Comparison of ENCODE assay signal across 9 cellular contexts in genomic region chr18:5600376-5601071, GRCh38. TPM values are rescaled to one million over a fixed set of nuclear protein-coding genes. Genes with fewer than 3 reads are reported as not detected.
A peak's percentile ranks its signal among the peaks of the same experiment; 100 is the strongest.
DNase-seq lines count a peak whose midpoint lies in the region; ATAC-seq and TF ChIP-seq lines count a peak whose summit lies in the region.
"Had no signal": no experiment of that assay in that cellular context is flagged by ENCODE, and none has a peak within 500 bp of the region (broad histone marks: within the 10 kb centered on the region; RNA-seq: fewer than 3 reads in every experiment).

No MANE protein-coding gene starts in this region.

- H3K27me3 ChIP-seq in esophagus squamous epithelium (no peaks in the 10 kb centered on the region), smooth muscle cell (ENCODE audit: low read depth) (no peaks in the 10 kb centered on the region), tibial nerve (no peaks in the 10 kb centered on the region)

- H3K36me3 ChIP-seq in esophagus squamous epithelium: no peaks in the 10 kb centered on the region
- no peaks in the 10 kb centered on the region for H3K36me3 ChIP-seq in smooth muscle cell (ENCODE audit: low read depth)
- no peaks in the 10 kb centered on the region for H3K36me3 ChIP-seq in tibial nerve

- no peaks in the 10 kb centered on the region for H3K79me2 ChIP-seq in smooth muscle cell (ENCODE audit: low read depth)

- H3K9me3 ChIP-seq in esophagus squamous epithelium: no peaks in the 10 kb centered on the region
- H3K9me3 ChIP-seq in smooth muscle cell (replicated peaks; ENCODE audit: low read depth): no peaks in the 10 kb centered on the region
- H3K9me3 ChIP-seq in tibial nerve: no peaks in the 10 kb centered on the region

- H4K20me1 ChIP-seq in smooth muscle cell (ENCODE audit: low read depth): no peaks in the 10 kb centered on the region

- TF ChIP-seq EP300 in tibial nerve (IDR thresholded peaks at IDR 0.05): no peak

- intact Hi-C loops in esophagus squamous epithelium (cut with DNase I): no loop called here

- no peaks in the 10 kb centered on the region for H3F3A ChIP-seq in smooth muscle cell (ENCODE audit: low read depth)

- TF ChIP-seq POLR2A in esophagus squamous epithelium (IDR thresholded peaks at IDR 0.05) (no peak), tibial nerve (IDR thresholded peaks at IDR 0.05) (no peak)

- H3K9ac ChIP-seq in smooth muscle cell (ENCODE audit: low read depth): no peak overlapping the region

- H3K4me3 ChIP-seq in esophagus squamous epithelium: no peak overlapping the region
- peak overlapping the region; percentile 20 for H3K4me3 ChIP-seq in smooth muscle cell
- H3K4me3 ChIP-seq in tibial nerve: no peak overlapping the region

- no peak overlapping the region for H3K27ac ChIP-seq in esophagus squamous epithelium
- no peak overlapping the region for H3K27ac ChIP-seq in smooth muscle cell (ENCODE audit: low read depth)
- no peak overlapping the region for H3K27ac ChIP-seq in tibial nerve

- TF ChIP-seq CTCF in esophagus squamous epithelium (IDR thresholded peaks at IDR 0.05) (peak in 4 of 6 experiments; percentile 5 to 41 (median 19)), smooth muscle cell (IDR thresholded peaks at IDR 0.05; ENCODE audit: borderline replicate concordance, insufficient read depth, poor library complexity, severe bottlenecking) (peak; percentile 48), tibial nerve (IDR thresholded peaks at IDR 0.05) (peak in 2 of 5 experiments; percentile 7 to 47)

- peak overlapping the region; percentile 66 for H3K4me2 ChIP-seq in smooth muscle cell

- WGBS in esophagus squamous epithelium, 2 donors: 42 to 50% methylated on average over 4 of the region's 4 CpGs
- WGBS in smooth muscle cell (ENCODE audit: low lambda C conversion rate): 19% methylated on average over 4 of the region's 4 CpGs
- 34 to 41% methylated on average over 4 of the region's 4 CpGs for WGBS in tibial nerve, 2 donors

- no peak overlapping the region for H2AFZ ChIP-seq in smooth muscle cell (ENCODE audit: low read depth)

- H3K4me1 ChIP-seq in esophagus squamous epithelium: no peaks in the 10 kb centered on the region
- no peaks in the 10 kb centered on the region for H3K4me1 ChIP-seq in smooth muscle cell (ENCODE audit: low read depth)
- H3K4me1 ChIP-seq in tibial nerve: peaks cover 0 to 5% (median 0%) of the 10 kb centered on the region in 4 donors

- DNase-seq in NOMO-1 treated with DMSO at 0.1 percent for 48 hours (lab: John Stamatoyannopoulos, UW; ENCODE audit: unreplicated experiment): peak; percentile 41
- DNase-seq in NOMO-1 treated with dmso at 0.1 percent for 144 hours (lab: John Stamatoyannopoulos, UW; ENCODE audit: unreplicated experiment): no peak
- DNase-seq in NCI-H82 (lab: John Stamatoyannopoulos, UW): peak; percentile 6
- DNase-seq in esophagus squamous epithelium (lab: John Stamatoyannopoulos, UW): no peak
- DNase-seq in smooth muscle cell (lab: John Stamatoyannopoulos, UW; ENCODE audit: unreplicated experiment): no peak
- no peak for DNase-seq in tibial nerve (ENCODE audit: low spot score in 2 of 2)
- no peak for DNase-seq in activated naive CD4-positive, alpha-beta T cell treated with anti-CD3 and anti-CD28 coated beads, Interleukin-2, amount 50 U/mL, for 16 hours
- DNase-seq: natural killer cell had no signal

- no peak for ATAC-seq in GM18858 (IDR thresholded peaks at IDR 0.05; ENCODE audit: unreplicated experiment)
- ATAC-seq: natural killer cell had no signal

RNA-seq across cellular contexts. Expression of gene EPB41L3, which starts 56.7 kb away (rescaled TPM):
- total RNA-seq in esophagus squamous epithelium: 10 to 100 TPM; 28.8 to 41.4 (median 37.2) TPM
- total RNA-seq in smooth muscle cell: 22.5 and 26.9 TPM in 2 replicates
- polyA plus RNA-seq in smooth muscle cell: 11.5 and 29.7 TPM in 2 replicates
- 100 to 1,000 TPM in 1 of 4 donors, 10 to 100 TPM in 3; 63.4 to 146 (median 81.5) TPM for total RNA-seq in tibial nerve

Comparison
In these comparisons a context has a peak if more than half of its experiments do, and no peak if none do; other contexts are left out.
1. DNase-seq: peak in NOMO-1 treated with DMSO at 0.1 percent for 48 hours (single experiment) and NCI-H82 (single experiment); none in NOMO-1 treated with dmso at 0.1 percent for 144 hours (single experiment), esophagus squamous epithelium (single experiment), smooth muscle cell (single experiment), tibial nerve (0 of 2) and activated naive CD4-positive, alpha-beta T cell treated with anti-CD3 and anti-CD28 coated beads, Interleukin-2, amount 50 U/mL, for 16 hours (single experiment).